In genomic region chr15:68325721-68326120, GRCh38 we compare ENCODE assay signal across 20 cellular contexts. TPM values are rescaled to one million over a fixed set of nuclear protein-coding genes. Genes with fewer than 3 reads are reported as not detected.
DNase-seq lines count a peak whose midpoint lies in the region; ATAC-seq and TF ChIP-seq lines count a peak whose summit lies in the region.
"Had no signal": no experiment of that assay in that cellular context is flagged by ENCODE, and none has a peak within 500 bp of the region (broad histone marks: within the 10 kb centered on the region; RNA-seq: fewer than 3 reads in every experiment).

No MANE protein-coding gene starts in this region.

- H3K4me1 Mint-ChIP-seq in activated T-cell treated with anti-CD3 and anti-CD28 coated beads, Interleukin-2, amount 50 U/mL, for 24 hours (ENCODE audit: low read depth), result peaks cover 41% of the 10 kb centered on the region
- H3K4me1 Mint-ChIP-seq in activated T-cell treated with anti-CD3 and anti-CD28 coated beads, Interleukin-2, amount 50 U/mL, for 72 hours (ENCODE audit: low read depth), result peaks cover 32% of the 10 kb centered on the region
- H3K4me1 Mint-ChIP-seq: IgD-negative memory B cell had no signal

- TF ChIP-seq CTCF in NB4 (IDR thresholded peaks at IDR 0.05; ENCODE audit: low read depth, low read length), result no peak
- TF ChIP-seq CTCF in coronary artery (IDR thresholded peaks at IDR 0.05), result no peak

- H3K27ac ChIP-seq in coronary artery, result peak overlapping the region; percentile 19 to 53
- H3K27ac ChIP-seq: PC-9, SJCRH30 had no signal

- H3K27ac Mint-ChIP-seq in activated T-cell treated with anti-CD3 and anti-CD28 coated beads, Interleukin-2, amount 50 U/mL, for 24 hours, result peak overlapping the region; percentile 62
- H3K27ac Mint-ChIP-seq in activated T-cell treated with anti-CD3 and anti-CD28 coated beads, Interleukin-2, amount 50 U/mL, for 72 hours, result no peak overlapping the region
- H3K27ac Mint-ChIP-seq: CD4-positive, CD25-positive, alpha-beta regulatory T cell; GM23338 had no signal

- no peaks in the 10 kb centered on the region for H3K9me3 Mint-ChIP-seq in activated T-cell treated with anti-CD3 and anti-CD28 coated beads, Interleukin-2, amount 50 U/mL, for 24 hours
- no peaks in the 10 kb centered on the region for H3K9me3 Mint-ChIP-seq in activated T-cell treated with anti-CD3 and anti-CD28 coated beads, Interleukin-2, amount 50 U/mL, for 72 hours
- H3K9me3 Mint-ChIP-seq: GM23338, IgD-negative memory B cell had no signal

- TF ChIP-seq POLR2A in NB4 (IDR thresholded peaks at IDR 0.05; ENCODE audit: extremely low read depth, insufficient read length), result no peak

- ATAC-seq in activated T-cell treated with anti-CD3 and anti-CD28 coated beads, Interleukin-2, amount 50 U/mL, for 72 hours (replicated peaks in 1 of 2), result no peak
- no peak for ATAC-seq in HG03045 (IDR thresholded peaks at IDR 0.05; ENCODE audit: unreplicated experiment)
- ATAC-seq: GM23338, HCT116 had no signal

- H3K27me3 Mint-ChIP-seq in activated T-cell treated with anti-CD3 and anti-CD28 coated beads, Interleukin-2, amount 50 U/mL, for 24 hours, result no peaks in the 10 kb centered on the region
- no peaks in the 10 kb centered on the region for H3K27me3 Mint-ChIP-seq in activated T-cell treated with anti-CD3 and anti-CD28 coated beads, Interleukin-2, amount 50 U/mL, for 72 hours (ENCODE audit: low read depth)

- H3K4me3 ChIP-seq in NB4 (ENCODE audit: low read depth, low read length) (no peak overlapping the region), coronary artery (no peak overlapping the region)
- H3K4me3 ChIP-seq: GM23338, PC-9, SJCRH30 had no signal

- no peaks in the 10 kb centered on the region for H3K36me3 Mint-ChIP-seq in activated T-cell treated with anti-CD3 and anti-CD28 coated beads, Interleukin-2, amount 50 U/mL, for 24 hours (ENCODE audit: low read depth)
- no peaks in the 10 kb centered on the region for H3K36me3 Mint-ChIP-seq in activated T-cell treated with anti-CD3 and anti-CD28 coated beads, Interleukin-2, amount 50 U/mL, for 72 hours (ENCODE audit: insufficient read depth in 2 of 2)
- H3K36me3 Mint-ChIP-seq: CD4-positive, CD25-positive, alpha-beta regulatory T cell; IgD-negative memory B cell had no signal

- DNase-seq in activated T-cell treated with anti-CD3 and anti-CD28 coated beads, Interleukin-2, amount 50 U/mL, for 24 hours, result no peak
- DNase-seq in activated T-cell treated with anti-CD3 and anti-CD28 coated beads, Interleukin-2, amount 50 U/mL, for 72 hours, result no peak
- DNase-seq in NB4 (ENCODE audit: low read depth) (peak; percentile 20), coronary artery (ENCODE audit: low spot score) (no peak), putamen (ENCODE audit: low spot score) (no peak), GM19240 (ENCODE audit: insufficient read length, low spot score) (no peak)
- DNase-seq: ACHN; AML-193; CD4-positive, CD25-positive, alpha-beta regulatory T cell; DMS53; Kasumi-1; NCI-H1417 treated with DMSO at 0.1 percent for 48 hours; NCI-H2029 treated with DMSO at 0.1 percent for 48 hours; NCI-H774; PC-9; SJCRH30 had no signal

- H3K4me3 Mint-ChIP-seq in activated T-cell treated with anti-CD3 and anti-CD28 coated beads, Interleukin-2, amount 50 U/mL, for 24 hours, result no peak overlapping the region
- no peak overlapping the region for H3K4me3 Mint-ChIP-seq in activated T-cell treated with anti-CD3 and anti-CD28 coated beads, Interleukin-2, amount 50 U/mL, for 72 hours
- H3K4me3 Mint-ChIP-seq: CD4-positive, CD25-positive, alpha-beta regulatory T cell; GM23338; IgD-negative memory B cell had no signal

RNA-seq across cellular contexts. Expression of gene FEM1B, which starts 48.2 kb away (rescaled TPM):
- 10 to 100 TPM; 51.3 to 54.6 TPM for total RNA-seq in activated T-cell treated with anti-CD3 and anti-CD28 coated beads, Interleukin-2, amount 50 U/mL, for 72 hours
